Comparison of ENCODE assay signal across 8 cellular contexts in the genomic region with DNA sequence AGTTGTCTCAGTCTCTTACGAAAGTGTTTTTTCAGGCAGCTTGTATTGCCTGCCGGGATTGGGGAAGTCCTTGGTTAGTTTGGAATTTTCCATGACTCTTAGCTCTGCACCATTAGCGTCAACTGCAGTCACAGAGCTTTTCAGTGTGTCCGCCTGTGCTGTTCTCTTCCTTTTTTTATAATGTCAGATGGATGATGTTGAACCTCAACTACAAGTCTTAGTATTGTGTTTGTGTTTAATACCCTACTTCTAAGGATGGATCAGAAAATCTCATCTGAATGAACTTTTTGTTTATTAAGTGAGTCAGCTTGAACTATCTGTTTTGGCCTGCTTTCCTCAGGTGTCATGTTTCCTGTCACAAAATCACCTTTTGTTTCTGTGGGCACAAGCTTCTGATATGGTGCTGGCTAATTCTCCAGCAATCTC. TPM values are rescaled to one million over a fixed set of nuclear protein-coding genes. Genes with fewer than 3 reads are reported as not detected.
A peak's percentile ranks its signal among the peaks of the same experiment; 100 is the strongest.
DNase-seq lines count a peak whose midpoint lies in the region; ATAC-seq, FAIRE-seq and TF ChIP-seq lines count a peak whose summit lies in the region.

No MANE protein-coding gene starts in this region.

- H3K9me3 ChIP-seq in subcutaneous abdominal adipose tissue (ENCODE audit: control insufficient read depth in 5 of 5, low read length in 5 of 5), result no peaks in the 10 kb centered on the region

- no peak for ATAC-seq in GM21360 (IDR thresholded peaks at IDR 0.05; ENCODE audit: unreplicated experiment)
- no peak for ATAC-seq in HG03139 (IDR thresholded peaks at IDR 0.05; ENCODE audit: unreplicated experiment)

- no peaks in the 10 kb centered on the region for H3K27me3 ChIP-seq in subcutaneous abdominal adipose tissue (ENCODE audit: control insufficient read depth in 5 of 5, insufficient read depth in 4 of 5, low read length in 5 of 5)

- intact Hi-C loops in MCF 10A (cut with micrococcal nuclease), result no loop called here

- POLR2A ChIA-PET in MCF 10A (lab: Yijun Ruan, JAX), result interaction anchor here (0.6 to 3.3 kb wide), 12 partner anchors 10 to 1809 kb away, joined by 3 to 36 read pairs (median 4); a partner anchor contains a TSS

- H3K4me1 ChIP-seq in subcutaneous abdominal adipose tissue (ENCODE audit: control insufficient read depth in 5 of 5, insufficient read depth in 5 of 5, low read length in 5 of 5), result peaks cover 4 to 33% (median 31%) of the 10 kb centered on the region in 5 donors

- TF ChIP-seq CTCF in MCF 10A (IDR thresholded peaks at IDR 0.05; ENCODE audit: unreplicated experiment), result no peak

- H3K27me3 Mint-ChIP-seq in activated T-cell treated with anti-CD3 and anti-CD28 coated beads, Interleukin-2, amount 50 U/mL, for 24 hours, result no peaks in the 10 kb centered on the region
- no peaks in the 10 kb centered on the region for H3K27me3 Mint-ChIP-seq in MCF 10A (ENCODE audit: insufficient read depth, unreplicated experiment)

- no peak for FAIRE-seq in HTR-8/SVneo (lab: Jason Lieb, UNC)

- H3K4me3 ChIP-seq in subcutaneous abdominal adipose tissue (ENCODE audit: low read depth in 1 of 5, low read length in 5 of 5), result no peak overlapping the region

- H3K27ac ChIP-seq in subcutaneous abdominal adipose tissue (ENCODE audit: low read depth, low read length), result peak overlapping the region; percentile 84

- no peak for DNase-seq in activated T-cell treated with anti-CD3 and anti-CD28 coated beads, Interleukin-2, amount 50 U/mL, for 24 hours
- DNase-seq in activated T-cell treated with anti-CD3 and anti-CD28 coated beads for 4 hours, result no peak
- peak; percentile 70 for DNase-seq in MCF 10A (ENCODE audit: unreplicated experiment)
- DNase-seq in kidney glomerular epithelial cell (lab: John Stamatoyannopoulos, UW), result peak; percentile 61
- DNase-seq in HTR-8/SVneo (ENCODE audit: insufficient read length, low spot score), result no peak

- peak overlapping the region; percentile 84 for H3K27ac Mint-ChIP-seq in activated T-cell treated with anti-CD3 and anti-CD28 coated beads, Interleukin-2, amount 50 U/mL, for 24 hours
- H3K27ac Mint-ChIP-seq in MCF 10A (ENCODE audit: low read depth, unreplicated experiment), result peak overlapping the region; percentile 89

- H3K36me3 Mint-ChIP-seq in activated T-cell treated with anti-CD3 and anti-CD28 coated beads, Interleukin-2, amount 50 U/mL, for 24 hours (ENCODE audit: low read depth), result peaks cover 55% of the 10 kb centered on the region
- peaks cover 44% of the 10 kb centered on the region for H3K36me3 Mint-ChIP-seq in MCF 10A (ENCODE audit: insufficient read depth, unreplicated experiment)

- CTCF ChIA-PET in MCF 10A (lab: Yijun Ruan, JAX), result interaction anchor here (0.6 to 1.6 kb wide), 8 partner anchors 14 to 333 kb away, joined by 3 to 5 read pairs (median 4); no protein-coding TSS in a partner anchor

- no peaks in the 10 kb centered on the region for H3K9me3 Mint-ChIP-seq in activated T-cell treated with anti-CD3 and anti-CD28 coated beads, Interleukin-2, amount 50 U/mL, for 24 hours
- no peaks in the 10 kb centered on the region for H3K9me3 Mint-ChIP-seq in MCF 10A (ENCODE audit: unreplicated experiment)

- peaks cover 0 to 16% (median 12%) of the 10 kb centered on the region in 5 donors for H3K36me3 ChIP-seq in subcutaneous abdominal adipose tissue (ENCODE audit: control insufficient read depth in 5 of 5, insufficient read depth in 5 of 5, low read length in 5 of 5)

- H3K9ac ChIP-seq in subcutaneous abdominal adipose tissue (ENCODE audit: low read length in 5 of 5), result peak overlapping the region in 3 of 5 donors; percentile 1 to 66 (median 47)

- peak overlapping the region; percentile 16 for H3K4me3 Mint-ChIP-seq in activated T-cell treated with anti-CD3 and anti-CD28 coated beads, Interleukin-2, amount 50 U/mL, for 24 hours
- H3K4me3 Mint-ChIP-seq in MCF 10A (ENCODE audit: unreplicated experiment), result peak overlapping the region; percentile 35

- peaks cover 51% of the 10 kb centered on the region for H3K4me1 Mint-ChIP-seq in activated T-cell treated with anti-CD3 and anti-CD28 coated beads, Interleukin-2, amount 50 U/mL, for 24 hours (ENCODE audit: low read depth)
- H3K4me1 Mint-ChIP-seq in MCF 10A (ENCODE audit: insufficient read depth, unreplicated experiment), result peaks cover 52% of the 10 kb centered on the region

- BruUV-seq in MCF 10A (replicated peaks; lab: Mats Ljungman, UMichigan), result no TSS peak

RNA-seq across cellular contexts. Expression of a gene that starts 33.1 kb away (rescaled TPM):
- 171 and 243 TPM in 2 replicates for total RNA-seq in MCF 10A (2022)

RNA-seq across cellular contexts. Expression of a gene that starts 39.5 kb away (rescaled TPM):
- total RNA-seq in MCF 10A (2022), result 16.2 and 22.7 TPM in 2 replicates

RNA-seq across cellular contexts. Expression of a gene that starts 57.4 kb away (rescaled TPM):
- total RNA-seq in MCF 10A (2022), result 103 and 119 TPM in 2 replicates

Comparison
In these comparisons a context has a peak if more than half of its experiments do, and no peak if none do; other contexts are left out.
1. DNase-seq: peak in MCF 10A (single experiment) and kidney glomerular epithelial cell (single experiment); none in activated T-cell treated with anti-CD3 and anti-CD28 coated beads, Interleukin-2, amount 50 U/mL, for 24 hours (single experiment), activated T-cell treated with anti-CD3 and anti-CD28 coated beads for 4 hours (single experiment) and HTR-8/SVneo (single experiment).